1 cellular context compared by ENCODE assay signal in genomic region chr1:15257309-15257708, GRCh38.
TF ChIP-seq lines count a peak whose summit lies in the region.

No MANE protein-coding gene starts in this region.

TF ChIP-seq in IMR-90, 13 proteins besides CTCF, POLR2A, EP300 and RAD21 (continued from another document):
- TF ChIP-seq MXI1 (IDR thresholded peaks at IDR 0.05; ENCODE audit: borderline replicate concordance, low read depth, low read length): no peak
- no peak for TF ChIP-seq MAZ (IDR thresholded peaks at IDR 0.05; ENCODE audit: borderline replicate concordance, low read depth, low read length)
